ENCODE assay signal across 1 cellular context in genomic region chr1:12287869-12288268, GRCh38.
TF ChIP-seq lines count a peak whose summit lies in the region.

No MANE protein-coding gene starts in this region.

TF ChIP-seq in GM12878, 131 proteins besides CTCF, POLR2A, EP300 and RAD21 (continued from another document):
- TF ChIP-seq SUPT20H (IDR thresholded peaks at IDR 0.05; ENCODE audit: borderline replicate concordance, control insufficient read depth, low read depth, low read length) (no peak), WRNIP1 (IDR thresholded peaks at IDR 0.05; ENCODE audit: borderline replicate concordance, low read depth, low read length) (no peak)
